Comparison of ENCODE assay signal across 20 cellular contexts in genomic region chr18:67665266-67665665, GRCh38.
A peak's percentile ranks its signal among the peaks of the same experiment; 100 is the strongest.
DNase-seq lines count a peak whose midpoint lies in the region; TF ChIP-seq lines count a peak whose summit lies in the region.
"Had no signal": no experiment of that assay in that cellular context is flagged by ENCODE, and none has a peak within 500 bp of the region (broad histone marks: within the 10 kb centered on the region; RNA-seq: fewer than 3 reads in every experiment).

No MANE protein-coding gene starts in this region.

- H3K23ac ChIP-seq in H9 (ENCODE audit: insufficient read length, low read depth, low read length): no peak overlapping the region

- H4K8ac ChIP-seq in H9 (replicated peaks; ENCODE audit: insufficient read length, low read depth, low read length): no peak overlapping the region

- no peak overlapping the region for H3K4ac ChIP-seq in H9 (ENCODE audit: low read depth, low read length)

- H2BK15ac ChIP-seq in H9 (ENCODE audit: low read depth, low read length): no peak overlapping the region

- H3K4me1 ChIP-seq in H9 (ENCODE audit: insufficient read depth, low read length): 0 out of 2 replicates have a peak, but pooled peaks cover 3% of the 10 kb centered on the region
- H3K4me1 ChIP-seq: heart left ventricle had no signal

- H4K91ac ChIP-seq in H9 (ENCODE audit: insufficient read length, low read depth, low read length): no peak overlapping the region

- no peaks in the 10 kb centered on the region for H3K79me1 ChIP-seq in H9 (ENCODE audit: insufficient read depth, low read depth, low read length, poor library complexity, severe bottlenecking)

- in situ Hi-C loops in brain microvascular endothelial cell (cut with HindIII; ENCODE audit: low pct_ligation_motif_present, low sequenced_read_pairs): no loop called here

- no peaks in the 10 kb centered on the region for H3K79me2 ChIP-seq in H9 (ENCODE audit: insufficient read depth, low read length)

- no peak overlapping the region for H2AFZ ChIP-seq in H9 (ENCODE audit: low read length)

- peaks cover 11 to 12% of the 10 kb centered on the region in 2 experiments; a peak in 3 of 4 replicates for H3K4me1 Mint-ChIP-seq in H9

- H2BK20ac ChIP-seq in H9 (ENCODE audit: low read depth, low read length, poor library complexity, severe bottlenecking): no peak overlapping the region

- H3K9me3 Mint-ChIP-seq in H9: no peaks in the 10 kb centered on the region
- H3K9me3 Mint-ChIP-seq: activated CD4-positive, alpha-beta memory T cell treated with anti-CD3 and anti-CD28 coated beads for 36 hours had no signal

- no CpG with 5 or more reads among the region's 4 CpGs for WGBS in H9 (ENCODE audit: extremely low coverage, insufficient read length, low lambda C conversion rate)

- H3K56ac ChIP-seq in H9 (ENCODE audit: insufficient read length, low read depth, low read length): no peak overlapping the region

- H3K27me3 ChIP-seq in brain microvascular endothelial cell (replicated peaks): no peaks in the 10 kb centered on the region
- no peaks in the 10 kb centered on the region for H3K27me3 ChIP-seq in H9 (ENCODE audit: insufficient read depth, low read length)
- H3K27me3 ChIP-seq: heart left ventricle had no signal

- H3K9ac ChIP-seq in H9 (ENCODE audit: extremely low read depth, insufficient read length, low read length): no peak overlapping the region

- no peak overlapping the region for H2BK5ac ChIP-seq in H9 (ENCODE audit: insufficient read length, low read length)

- no peaks in the 10 kb centered on the region for H3K9me3 ChIP-seq in H9 (ENCODE audit: control insufficient read depth, low read depth, low read length)
- H3K9me3 ChIP-seq: heart left ventricle had no signal

- H3K4me3 ChIP-seq in AG10803 (ENCODE audit: low read length) (no peak overlapping the region), brain microvascular endothelial cell (ENCODE audit: low read depth, low read length) (no peak overlapping the region)
- H3K4me3 ChIP-seq: heart left ventricle had no signal

- no peaks in the 10 kb centered on the region for H4K20me1 ChIP-seq in H9 (ENCODE audit: control insufficient read depth, insufficient read depth, insufficient read length)

- no peaks in the 10 kb centered on the region for H3K36me3 ChIP-seq in brain microvascular endothelial cell (replicated peaks)
- H3K36me3 ChIP-seq: heart left ventricle had no signal

- no peak overlapping the region for H3K14ac ChIP-seq in H9 (ENCODE audit: insufficient read depth, low read length)

- no peak overlapping the region for H2BK120ac ChIP-seq in H9 (ENCODE audit: low read depth, low read length, poor library complexity, severe bottlenecking)

- TF ChIP-seq CTCF in AG10803 (conservative IDR thresholded peaks at IDR 0.05; ENCODE audit: low read length) (no peak), brain microvascular endothelial cell (IDR thresholded peaks at IDR 0.05; ENCODE audit: low read depth, low read length, missing control alignments) (no peak), H9 (conservative IDR thresholded peaks at IDR 0.05) (no peak)

- H3K4me2 ChIP-seq in H9 (ENCODE audit: insufficient read depth, insufficient read length, low read length): no peak overlapping the region

- no peaks in the 10 kb centered on the region for H3K23me2 ChIP-seq in H9 (ENCODE audit: insufficient read length, low read depth, low read length, poor library complexity, severe bottlenecking)

- H3K27ac Mint-ChIP-seq in H9: peak overlapping the region in 1 of 3 experiments; percentile 35; a peak in 1 of 7 replicates
- H3K27ac Mint-ChIP-seq: activated CD4-positive, alpha-beta memory T cell treated with anti-CD3 and anti-CD28 coated beads for 36 hours had no signal

- no peak overlapping the region for H3K4me3 Mint-ChIP-seq in H9
- H3K4me3 Mint-ChIP-seq: activated CD4-positive, alpha-beta memory T cell treated with anti-CD3 and anti-CD28 coated beads for 36 hours had no signal

- no peaks in the 10 kb centered on the region for H3K36me3 Mint-ChIP-seq in H9 (ENCODE audit: insufficient read depth in 1 of 3, low read depth in 3 of 3)
- H3K36me3 Mint-ChIP-seq: activated CD4-positive, alpha-beta memory T cell treated with anti-CD3 and anti-CD28 coated beads for 36 hours had no signal

- no peak overlapping the region for H4K5ac ChIP-seq in H9 (ENCODE audit: insufficient read length, low read depth, low read length)

- H3K27ac ChIP-seq in brain microvascular endothelial cell: no peak overlapping the region
- H3K27ac ChIP-seq in H9 (ENCODE audit: insufficient read length, low read depth, low read length): no peak overlapping the region
- H3K27ac ChIP-seq: heart left ventricle had no signal

- H3K27me3 Mint-ChIP-seq in H9 (ENCODE audit: low read depth): no peaks in the 10 kb centered on the region; the same call in 1 of the 2 replicates
- H3K27me3 Mint-ChIP-seq: activated CD4-positive, alpha-beta memory T cell treated with anti-CD3 and anti-CD28 coated beads for 36 hours had no signal

- peak; percentile 63 for DNase-seq in AG10803 (ENCODE audit: low read depth)
- DNase-seq in HT1080 (ENCODE audit: low read depth): peak; percentile 54
- peak; percentile 44 for DNase-seq in brain microvascular endothelial cell
- peak; percentile 31 for DNase-seq in kidney glomerular epithelial cell (lab: John Stamatoyannopoulos, UW)
- DNase-seq in amygdala (lab: John Stamatoyannopoulos, UW): no peak
- no peak for DNase-seq in NCI-H1436 (lab: John Stamatoyannopoulos, UW)
- no peak for DNase-seq in H9
- no peak for DNase-seq in GOT3 (lab: John Stamatoyannopoulos, UW)
- DNase-seq: activated CD4-positive, alpha-beta memory T cell treated with anti-CD3 and anti-CD28 coated beads for 36 hours; anterior cingulate cortex; Calu3; cortex of kidney; erythroblast; heart left ventricle; Kasumi-1; left cardiac atrium; NCI-H146; NCI-H446 treated with DMSO at 0.1 percent for 48 hours; OCI-M1; stimulated activated naive CD8-positive, alpha-beta T cell treated with anti-CD3 and anti-CD28 coated beads, Interleukin-15, Interleukin-2, amounts not matched to agents 100 U/mL and 50 U/mL, for 24 hours had no signal

- no peak overlapping the region for H2BK12ac ChIP-seq in H9 (ENCODE audit: insufficient read length, low read depth, low read length)

- H3T11ph ChIP-seq in H9 (ENCODE audit: low read length): no peak overlapping the region

- H2AK5ac ChIP-seq in H9 (ENCODE audit: insufficient read length, low read length): no peak overlapping the region

- H3K18ac ChIP-seq in H9 (ENCODE audit: insufficient read length, low read depth, low read length): no peak overlapping the region

Comparison
In these comparisons a context has a peak if more than half of its experiments do, and no peak if none do; other contexts are left out.
1. DNase-seq: peak in AG10803 (single experiment), HT1080 (single experiment), brain microvascular endothelial cell (single experiment) and kidney glomerular epithelial cell (single experiment); none in amygdala (0 of 56), NCI-H1436 (single experiment), H9 (single experiment) and GOT3 (single experiment).